9 cellular contexts compared by ENCODE assay signal in genomic region chr6:125584468-125584939, GRCh38.
DNase-seq lines count a peak whose midpoint lies in the region; ATAC-seq and TF ChIP-seq lines count a peak whose summit lies in the region.
"Had no signal": no experiment of that assay in that cellular context is flagged by ENCODE, and none has a peak within 500 bp of the region (broad histone marks: within the 10 kb centered on the region; RNA-seq: fewer than 3 reads in every experiment).

No MANE protein-coding gene starts in this region.

- no peak for TF ChIP-seq POLR2A in testis (IDR thresholded peaks at IDR 0.05)

- no peaks in the 10 kb centered on the region for H3K27me3 Mint-ChIP-seq in activated T-helper 2 cell treated with anti-CD3 and anti-CD28 coated beads, Interferon-gamma antibody, Interleukin-2, Interleukin-4, amounts not matched to agents 10 μg/mL and 5 μg/mL and 100 μg/mL, durations not matched to agents 14 hours and 24 hours and 36 hours (ENCODE audit: low read depth)
- H3K27me3 Mint-ChIP-seq in activated CD4-positive, alpha-beta T cell treated with anti-CD3 and anti-CD28 coated beads, Interleukin-2, amount 10 ng/mL, durations not matched to agents 24 days and 14 days, result peaks cover 5% of the 10 kb centered on the region
- H3K27me3 Mint-ChIP-seq: IgD-negative memory B cell had no signal

- no peaks in the 10 kb centered on the region for H3K4me1 Mint-ChIP-seq in activated T-helper 2 cell treated with anti-CD3 and anti-CD28 coated beads, Interferon-gamma antibody, Interleukin-2, Interleukin-4, amounts not matched to agents 10 μg/mL and 5 μg/mL and 100 μg/mL, durations not matched to agents 14 hours and 24 hours and 36 hours (ENCODE audit: low read depth)
- H3K4me1 Mint-ChIP-seq in activated CD4-positive, alpha-beta T cell treated with anti-CD3 and anti-CD28 coated beads, Interleukin-2, amount 10 ng/mL, durations not matched to agents 24 days and 14 days, result no peaks in the 10 kb centered on the region
- H3K4me1 Mint-ChIP-seq: IgD-negative memory B cell had no signal

- 46 to 59% methylated on average over 9 of the region's 9 CpGs for WGBS in testis, 2 donors

- H3K4me1 ChIP-seq in testis, result no peaks in the 10 kb centered on the region

- no peak overlapping the region for H3K27ac Mint-ChIP-seq in activated T-helper 2 cell treated with anti-CD3 and anti-CD28 coated beads, Interferon-gamma antibody, Interleukin-2, Interleukin-4, amounts not matched to agents 10 μg/mL and 5 μg/mL and 100 μg/mL, durations not matched to agents 14 hours and 24 hours and 36 hours
- no peak overlapping the region for H3K27ac Mint-ChIP-seq in activated CD4-positive, alpha-beta T cell treated with anti-CD3 and anti-CD28 coated beads, Interleukin-2, amount 10 ng/mL, durations not matched to agents 24 days and 14 days
- H3K27ac Mint-ChIP-seq: IgD-negative memory B cell had no signal

- H3K27me3 ChIP-seq in brain microvascular endothelial cell (replicated peaks) (no peaks in the 10 kb centered on the region), testis (no peaks in the 10 kb centered on the region)

- ATAC-seq in GM19397 (IDR thresholded peaks at IDR 0.05; ENCODE audit: unreplicated experiment), result no peak
- ATAC-seq: left colon had no signal

- H3K4me3 ChIP-seq in brain microvascular endothelial cell (ENCODE audit: low read depth, low read length), result no peak overlapping the region
- H3K4me3 ChIP-seq in testis, result no peak overlapping the region

- no peaks in the 10 kb centered on the region for H3K9me3 ChIP-seq in testis

- no peaks in the 10 kb centered on the region for H3K9me3 Mint-ChIP-seq in activated T-helper 2 cell treated with anti-CD3 and anti-CD28 coated beads, Interferon-gamma antibody, Interleukin-2, Interleukin-4, amounts not matched to agents 10 μg/mL and 5 μg/mL and 100 μg/mL, durations not matched to agents 14 hours and 24 hours and 36 hours
- H3K9me3 Mint-ChIP-seq in activated CD4-positive, alpha-beta T cell treated with anti-CD3 and anti-CD28 coated beads, Interleukin-2, amount 10 ng/mL, durations not matched to agents 24 days and 14 days, result no peaks in the 10 kb centered on the region

- no peaks in the 10 kb centered on the region for H3K36me3 Mint-ChIP-seq in activated T-helper 2 cell treated with anti-CD3 and anti-CD28 coated beads, Interferon-gamma antibody, Interleukin-2, Interleukin-4, amounts not matched to agents 10 μg/mL and 5 μg/mL and 100 μg/mL, durations not matched to agents 14 hours and 24 hours and 36 hours (ENCODE audit: low read depth)
- H3K36me3 Mint-ChIP-seq in activated CD4-positive, alpha-beta T cell treated with anti-CD3 and anti-CD28 coated beads, Interleukin-2, amount 10 ng/mL, durations not matched to agents 24 days and 14 days (ENCODE audit: low read depth), result no peaks in the 10 kb centered on the region
- H3K36me3 Mint-ChIP-seq: IgD-negative memory B cell had no signal

- in situ Hi-C loops in brain microvascular endothelial cell (cut with HindIII; ENCODE audit: low pct_ligation_motif_present, low sequenced_read_pairs), result no loop called here

- no peak overlapping the region for H3K4me3 Mint-ChIP-seq in activated T-helper 2 cell treated with anti-CD3 and anti-CD28 coated beads, Interferon-gamma antibody, Interleukin-2, Interleukin-4, amounts not matched to agents 10 μg/mL and 5 μg/mL and 100 μg/mL, durations not matched to agents 14 hours and 24 hours and 36 hours (ENCODE audit: low read depth)
- H3K4me3 Mint-ChIP-seq in activated CD4-positive, alpha-beta T cell treated with anti-CD3 and anti-CD28 coated beads, Interleukin-2, amount 10 ng/mL, durations not matched to agents 24 days and 14 days, result no peak overlapping the region
- H3K4me3 Mint-ChIP-seq: IgD-negative memory B cell had no signal

- DNase-seq in NCI-H2029 treated with DMSO at 0.1 percent for 48 hours (lab: John Stamatoyannopoulos, UW) (peak; percentile 26), brain microvascular endothelial cell (peak; percentile 79), iPS-NIHi11 (ENCODE audit: low spot score) (peak; percentile 74), testis (peak; percentile 45)
- DNase-seq in activated T-helper 2 cell treated with anti-CD3 and anti-CD28 coated beads, Interferon-gamma antibody, Interleukin-2, Interleukin-4, amounts not matched to agents 10 μg/mL and 5 μg/mL and 100 μg/mL, durations not matched to agents 14 hours and 24 hours and 36 hours (ENCODE audit: low spot score), result no peak
- DNase-seq in activated CD4-positive, alpha-beta T cell treated with anti-CD3 and anti-CD28 coated beads, Interleukin-2, amount 10 ng/mL, durations not matched to agents 24 days and 14 days, result no peak
- DNase-seq: left colon had no signal

- TF ChIP-seq CTCF in brain microvascular endothelial cell (IDR thresholded peaks at IDR 0.05; ENCODE audit: low read depth, low read length, missing control alignments), result peak; percentile 23
- no peak for TF ChIP-seq CTCF in testis (IDR thresholded peaks at IDR 0.05)

- intact Hi-C loops in testis (cut with DNase I; ENCODE audit: low total_unique reads), result no loop called here
- intact Hi-C loops in activated T-helper 2 cell treated with anti-CD3 and anti-CD28 coated beads, Interferon-gamma antibody, Interleukin-2, Interleukin-4, amounts not matched to agents 10 μg/mL and 5 μg/mL and 100 μg/mL, durations not matched to agents 14 hours and 24 hours and 36 hours (cut with micrococcal nuclease), result no loop called here
- intact Hi-C loops in activated CD4-positive, alpha-beta T cell treated with anti-CD3 and anti-CD28 coated beads, Interleukin-2, amount 10 ng/mL, durations not matched to agents 24 days and 14 days (cut with micrococcal nuclease), result no loop called here

- H3K27ac ChIP-seq in brain microvascular endothelial cell (peak overlapping the region; percentile 51), testis (no peak overlapping the region)

- no peaks in the 10 kb centered on the region for H3K36me3 ChIP-seq in brain microvascular endothelial cell (replicated peaks)
- H3K36me3 ChIP-seq in testis (ENCODE audit: low read depth, missing control alignments), result no peaks in the 10 kb centered on the region

Comparison
In these comparisons a context has a peak if more than half of its experiments do, and no peak if none do; other contexts are left out.
1. DNase-seq: peak in NCI-H2029 treated with DMSO at 0.1 percent for 48 hours (single experiment), brain microvascular endothelial cell (single experiment), iPS-NIHi11 (single experiment) and testis (single experiment); none in activated T-helper 2 cell treated with anti-CD3 and anti-CD28 coated beads, Interferon-gamma antibody, Interleukin-2, Interleukin-4, amounts not matched to agents 10 μg/mL and 5 μg/mL and 100 μg/mL, durations not matched to agents 14 hours and 24 hours and 36 hours (single experiment) and activated CD4-positive, alpha-beta T cell treated with anti-CD3 and anti-CD28 coated beads, Interleukin-2, amount 10 ng/mL, durations not matched to agents 24 days and 14 days (single experiment).